Comparison of ENCODE assay signal across 1 cellular context in the genomic region with DNA sequence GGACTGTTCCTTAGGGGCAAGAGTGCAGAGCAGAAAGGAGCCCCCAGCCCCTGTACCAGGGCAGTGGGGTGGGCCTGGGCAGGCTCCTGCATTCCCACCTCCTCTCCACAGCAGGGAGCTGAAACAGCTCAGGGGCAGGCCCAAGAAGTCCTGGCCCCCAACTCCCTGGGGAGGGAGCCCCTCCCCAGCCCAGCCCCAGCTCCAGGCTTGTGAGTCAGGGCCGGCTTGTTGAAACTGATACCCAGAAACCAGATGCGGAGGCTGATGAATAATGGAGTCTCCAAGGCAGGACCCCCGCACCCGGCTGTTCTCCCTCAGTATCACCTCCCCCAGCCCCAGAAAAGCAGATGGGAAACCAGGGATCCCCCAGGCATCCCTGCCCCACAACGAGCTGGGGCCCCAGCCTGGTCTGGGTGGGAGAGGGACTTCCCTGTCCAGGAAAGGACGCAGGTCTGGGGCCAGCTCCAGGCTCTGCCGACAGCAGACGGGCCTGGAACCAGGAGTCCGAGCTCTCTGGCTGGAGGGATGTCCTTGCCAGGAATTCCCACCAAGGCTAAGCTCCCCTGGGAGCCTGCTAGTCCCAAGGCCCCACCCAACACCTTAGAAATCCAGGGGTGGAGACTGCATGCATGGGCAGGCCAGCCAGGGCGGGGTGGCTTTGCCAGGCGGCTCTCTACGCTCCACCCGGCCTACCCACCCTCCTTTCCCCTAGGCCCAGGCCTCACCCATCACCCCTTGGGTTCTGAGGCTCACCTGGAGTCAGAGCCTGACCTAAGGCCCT.
TF ChIP-seq lines count a peak whose summit lies in the region.

No MANE protein-coding gene starts in this region.

TF ChIP-seq in HCT116, 20 proteins besides CTCF, POLR2A, EP300 and RAD21:
- TF ChIP-seq POLR2AphosphoS5 (IDR thresholded peaks at IDR 0.05; ENCODE audit: low read depth, low read length): peak; percentile 38
- TF ChIP-seq, protein P1, sequence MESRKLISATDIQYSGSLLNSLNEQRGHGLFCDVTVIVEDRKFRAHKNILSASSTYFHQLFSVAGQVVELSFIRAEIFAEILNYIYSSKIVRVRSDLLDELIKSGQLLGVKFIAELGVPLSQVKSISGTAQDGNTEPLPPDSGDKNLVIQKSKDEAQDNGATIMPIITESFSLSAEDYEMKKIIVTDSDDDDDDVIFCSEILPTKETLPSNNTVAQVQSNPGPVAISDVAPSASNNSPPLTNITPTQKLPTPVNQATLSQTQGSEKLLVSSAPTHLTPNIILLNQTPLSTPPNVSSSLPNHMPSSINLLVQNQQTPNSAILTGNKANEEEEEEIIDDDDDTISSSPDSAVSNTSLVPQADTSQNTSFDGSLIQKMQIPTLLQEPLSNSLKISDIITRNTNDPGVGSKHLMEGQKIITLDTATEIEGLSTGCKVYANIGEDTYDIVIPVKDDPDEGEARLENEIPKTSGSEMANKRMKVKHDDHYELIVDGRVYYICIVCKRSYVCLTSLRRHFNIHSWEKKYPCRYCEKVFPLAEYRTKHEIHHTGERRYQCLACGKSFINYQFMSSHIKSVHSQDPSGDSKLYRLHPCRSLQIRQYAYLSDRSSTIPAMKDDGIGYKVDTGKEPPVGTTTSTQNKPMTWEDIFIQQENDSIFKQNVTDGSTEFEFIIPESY (IDR thresholded peaks at IDR 0.05; ENCODE audit: extremely low read depth, insufficient replicate concordance, low read length): no peak
- TF ChIP-seq EZH2 (IDR thresholded peaks at IDR 0.05): no peak
- no peak for TF ChIP-seq TCF7L2 (IDR thresholded peaks at IDR 0.05; ENCODE audit: borderline replicate concordance, extremely low read depth, insufficient read depth, insufficient read length)
- no peak for TF ChIP-seq SP1 (IDR thresholded peaks at IDR 0.05; ENCODE audit: low read depth)
- TF ChIP-seq YY1 (IDR thresholded peaks at IDR 0.05; ENCODE audit: extremely low read depth, insufficient replicate concordance, low read depth, low read length): no peak
- no peak for TF ChIP-seq ZNF274 (IDR thresholded peaks at IDR 0.05; ENCODE audit: low read depth, low read length)
- TF ChIP-seq, protein P2, sequence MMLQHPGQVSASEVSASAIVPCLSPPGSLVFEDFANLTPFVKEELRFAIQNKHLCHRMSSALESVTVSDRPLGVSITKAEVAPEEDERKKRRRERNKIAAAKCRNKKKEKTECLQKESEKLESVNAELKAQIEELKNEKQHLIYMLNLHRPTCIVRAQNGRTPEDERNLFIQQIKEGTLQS (IDR thresholded peaks at IDR 0.05): no peak
- no peak for TF ChIP-seq SRF (IDR thresholded peaks at IDR 0.05; ENCODE audit: low read depth)
- TF ChIP-seq ZFX (IDR thresholded peaks at IDR 0.05): peak; percentile 44; the same call in 1 of the 2 replicates
- TF ChIP-seq, protein P3, sequence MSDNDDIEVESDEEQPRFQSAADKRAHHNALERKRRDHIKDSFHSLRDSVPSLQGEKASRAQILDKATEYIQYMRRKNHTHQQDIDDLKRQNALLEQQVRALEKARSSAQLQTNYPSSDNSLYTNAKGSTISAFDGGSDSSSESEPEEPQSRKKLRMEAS (IDR thresholded peaks at IDR 0.05): no peak
- no peak for TF ChIP-seq EZH2phosphoT487 (IDR thresholded peaks at IDR 0.05; ENCODE audit: borderline replicate concordance)
- no peak for TF ChIP-seq EGR1 (IDR thresholded peaks at IDR 0.05; ENCODE audit: low read depth)
- TF ChIP-seq CEBPB (IDR thresholded peaks at IDR 0.05; ENCODE audit: low read depth): no peak
TF ChIP-seq in HCT116: peak in this region for 2.
